ENCODE assay signal across 8 cellular contexts in genomic region chr18:42113529-42114191, GRCh38.
DNase-seq lines count a peak whose midpoint lies in the region; ATAC-seq and TF ChIP-seq lines count a peak whose summit lies in the region.

No MANE protein-coding gene starts in this region.

- intact Hi-C loops in lower leg skin (cut with DNase I; ENCODE audit: low total_unique reads) = loop anchor here (10.0 kb wide), 1 partner anchor 1151 kb away; no protein-coding TSS in a partner anchor

- H3K9ac ChIP-seq in MM.1S (ENCODE audit: low read length) (no peak overlapping the region), smooth muscle cell (ENCODE audit: low read depth) (peak overlapping the region; percentile 25)

- H3F3A ChIP-seq in MM.1S (ENCODE audit: insufficient read depth, low read length) (no peaks in the 10 kb centered on the region), smooth muscle cell (ENCODE audit: low read depth) (peaks cover 10% of the 10 kb centered on the region)

- peak; percentile 61 for ATAC-seq in GM21529 (IDR thresholded peaks at IDR 0.05; ENCODE audit: unreplicated experiment)

- 37% methylated on average over 5 of the region's 5 CpGs for WGBS in smooth muscle cell (ENCODE audit: low lambda C conversion rate)
- 44 to 54% methylated on average over 5 of the region's 5 CpGs for WGBS in lower leg skin, 2 donors

- no peaks in the 10 kb centered on the region for H3K9me2 ChIP-seq in MM.1S (replicated peaks; ENCODE audit: insufficient read depth, low read length)

- DNase-seq in CMK (ENCODE audit: low read depth) (peak; percentile 34), MM.1S (peak; percentile 24), cardiac fibroblast (ENCODE audit: low read depth in 2 of 2) (peak; percentile 45 to 60), smooth muscle cell (lab: John Stamatoyannopoulos, UW; ENCODE audit: unreplicated experiment) (no peak), NCI-H1417 treated with DMSO at 0.1 percent for 48 hours (lab: John Stamatoyannopoulos, UW) (no peak), lower leg skin (ENCODE audit: low spot score in 2 of 2) (no peak)
- DNase-seq in stimulated activated CD4-positive, alpha-beta T cell treated with anti-CD3 and anti-CD28 coated beads, Interleukin-2, amount 100 ng/mL, for 24 hours = no peak

- H3K4me1 ChIP-seq in MM.1S (ENCODE audit: low read length) = peaks cover 11% of the 10 kb centered on the region
- H3K4me1 ChIP-seq in smooth muscle cell (ENCODE audit: low read depth) = peaks cover 3% of the 10 kb centered on the region

- H3K27me3 ChIP-seq in MM.1S (replicated peaks; ENCODE audit: insufficient read depth, low read length) (no peaks in the 10 kb centered on the region), smooth muscle cell (ENCODE audit: low read depth) (no peaks in the 10 kb centered on the region)

- no peak for TF ChIP-seq POLR2A in lower leg skin (IDR thresholded peaks at IDR 0.05)

- H3K27ac ChIP-seq in MM.1S (ENCODE audit: low read length) (no peak overlapping the region), smooth muscle cell (ENCODE audit: low read depth) (peak overlapping the region; percentile 80)

- H3K4me3 ChIP-seq in MM.1S (ENCODE audit: low read length) (no peak overlapping the region), cardiac fibroblast (replicated peaks in 1 of 2; ENCODE audit: low read depth in 2 of 2, low read length in 2 of 2) (no peak overlapping the region), smooth muscle cell (no peak overlapping the region), lower leg skin (ENCODE audit: low read depth, poor library complexity, severe bottlenecking) (no peak overlapping the region)

- peak overlapping the region; percentile 60 for H2AFZ ChIP-seq in MM.1S (ENCODE audit: low read length)
- H2AFZ ChIP-seq in smooth muscle cell (ENCODE audit: low read depth) = peak overlapping the region; percentile 90

- H3K36me3 ChIP-seq in MM.1S (replicated peaks; ENCODE audit: insufficient read depth, low read length) (no peaks in the 10 kb centered on the region), smooth muscle cell (ENCODE audit: low read depth) (no peaks in the 10 kb centered on the region)

- TF ChIP-seq CTCF in MM.1S (IDR thresholded peaks at IDR 0.05; ENCODE audit: low read length) = no peak
- TF ChIP-seq CTCF in cardiac fibroblast (IDR thresholded peaks at IDR 0.05; ENCODE audit: low read depth, low read length) = no peak
- TF ChIP-seq CTCF in smooth muscle cell (IDR thresholded peaks at IDR 0.05; ENCODE audit: borderline replicate concordance, insufficient read depth, poor library complexity, severe bottlenecking) = no peak
- TF ChIP-seq CTCF in lower leg skin (IDR thresholded peaks at IDR 0.05) = no peak

- H3K79me2 ChIP-seq in MM.1S (ENCODE audit: low read length) = no peaks in the 10 kb centered on the region
- no peaks in the 10 kb centered on the region for H3K79me2 ChIP-seq in smooth muscle cell (ENCODE audit: low read depth)

- H3K9me3 ChIP-seq in MM.1S (replicated peaks; ENCODE audit: insufficient read depth, low read length) = no peaks in the 10 kb centered on the region
- no peaks in the 10 kb centered on the region for H3K9me3 ChIP-seq in smooth muscle cell (replicated peaks; ENCODE audit: low read depth)

- H4K20me1 ChIP-seq in MM.1S (ENCODE audit: insufficient read depth, low read length) (no peaks in the 10 kb centered on the region), smooth muscle cell (ENCODE audit: low read depth) (no peaks in the 10 kb centered on the region)

- H3K4me2 ChIP-seq in MM.1S (ENCODE audit: low read depth, low read length) (peak overlapping the region; percentile 25), smooth muscle cell (peak overlapping the region; percentile 68)

Comparison
In these comparisons a context has a peak if more than half of its experiments do, and no peak if none do; other contexts are left out.
1. DNase-seq: peak in CMK (single experiment), MM.1S (single experiment) and cardiac fibroblast (2 of 2); none in smooth muscle cell (single experiment), NCI-H1417 treated with DMSO at 0.1 percent for 48 hours (single experiment), lower leg skin (0 of 2) and stimulated activated CD4-positive, alpha-beta T cell treated with anti-CD3 and anti-CD28 coated beads, Interleukin-2, amount 100 ng/mL, for 24 hours (0 of 2).